ENCODE assay signal across 3 cellular contexts in genomic region chr12:95634622-95635621, GRCh38.
A peak's percentile ranks its signal among the peaks of the same experiment; 100 is the strongest.
TF ChIP-seq lines count a peak whose summit lies in the region.

No MANE protein-coding gene starts in this region.

TF ChIP-seq in A549, 52 proteins besides CTCF, POLR2A, EP300 and RAD21 (continued from another document and continues in another):
- no peak for TF ChIP-seq USF2 (IDR thresholded peaks at IDR 0.05)
- no peak for TF ChIP-seq ZFP36 (IDR thresholded peaks at IDR 0.05; ENCODE audit: borderline replicate concordance, partially characterized antibody)
- TF ChIP-seq EHF (CRISPR knock-in tag; IDR thresholded peaks at IDR 0.05) = 0 out of 2 replicates have a peak, but pooled peaks have one; percentile 34
- no peak for TF ChIP-seq BHLHE40 (IDR thresholded peaks at IDR 0.05; ENCODE audit: low read depth, low read length)
- TF ChIP-seq KDM5A (IDR thresholded peaks at IDR 0.05) = no peak
- TF ChIP-seq RFX5 (IDR thresholded peaks at IDR 0.05) = no peak
- 0 out of 2 replicates have a peak, but pooled peaks have one; percentile 18 for TF ChIP-seq RARB (CRISPR knock-in tag; IDR thresholded peaks at IDR 0.05)
- TF ChIP-seq, protein P1, sequence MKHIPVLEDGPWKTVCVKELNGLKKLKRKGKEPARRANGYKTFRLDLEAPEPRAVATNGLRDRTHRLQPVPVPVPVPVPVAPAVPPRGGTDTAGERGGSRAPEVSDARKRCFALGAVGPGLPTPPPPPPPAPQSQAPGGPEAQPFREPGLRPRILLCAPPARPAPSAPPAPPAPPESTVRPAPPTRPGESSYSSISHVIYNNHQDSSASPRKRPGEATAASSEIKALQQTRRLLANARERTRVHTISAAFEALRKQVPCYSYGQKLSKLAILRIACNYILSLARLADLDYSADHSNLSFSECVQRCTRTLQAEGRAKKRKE (CRISPR knock-in tag; IDR thresholded peaks at IDR 0.05; ENCODE audit: low read depth) = no peak; the same call in 1 of the 2 replicates
- TF ChIP-seq CBX8 (IDR thresholded peaks at IDR 0.05) = no peak
- 0 out of 2 replicates have a peak, but pooled peaks have one; percentile 59 for TF ChIP-seq TP53 (CRISPR knock-in tag; IDR thresholded peaks at IDR 0.05)
- TF ChIP-seq RCOR1 (IDR thresholded peaks at IDR 0.05; ENCODE audit: low read depth, low read length) = no peak
- TF ChIP-seq, protein P2, sequence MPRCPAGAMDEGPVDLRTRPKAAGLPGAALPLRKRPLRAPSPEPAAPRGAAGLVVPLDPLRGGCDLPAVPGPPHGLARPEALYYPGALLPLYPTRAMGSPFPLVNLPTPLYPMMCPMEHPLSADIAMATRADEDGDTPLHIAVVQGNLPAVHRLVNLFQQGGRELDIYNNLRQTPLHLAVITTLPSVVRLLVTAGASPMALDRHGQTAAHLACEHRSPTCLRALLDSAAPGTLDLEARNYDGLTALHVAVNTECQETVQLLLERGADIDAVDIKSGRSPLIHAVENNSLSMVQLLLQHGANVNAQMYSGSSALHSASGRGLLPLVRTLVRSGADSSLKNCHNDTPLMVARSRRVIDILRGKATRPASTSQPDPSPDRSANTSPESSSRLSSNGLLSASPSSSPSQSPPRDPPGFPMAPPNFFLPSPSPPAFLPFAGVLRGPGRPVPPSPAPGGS (IDR thresholded peaks at IDR 0.05) = no peak
- TF ChIP-seq EHMT2 (IDR thresholded peaks at IDR 0.05; ENCODE audit: low read depth) = no peak
- TF ChIP-seq, protein P3, sequence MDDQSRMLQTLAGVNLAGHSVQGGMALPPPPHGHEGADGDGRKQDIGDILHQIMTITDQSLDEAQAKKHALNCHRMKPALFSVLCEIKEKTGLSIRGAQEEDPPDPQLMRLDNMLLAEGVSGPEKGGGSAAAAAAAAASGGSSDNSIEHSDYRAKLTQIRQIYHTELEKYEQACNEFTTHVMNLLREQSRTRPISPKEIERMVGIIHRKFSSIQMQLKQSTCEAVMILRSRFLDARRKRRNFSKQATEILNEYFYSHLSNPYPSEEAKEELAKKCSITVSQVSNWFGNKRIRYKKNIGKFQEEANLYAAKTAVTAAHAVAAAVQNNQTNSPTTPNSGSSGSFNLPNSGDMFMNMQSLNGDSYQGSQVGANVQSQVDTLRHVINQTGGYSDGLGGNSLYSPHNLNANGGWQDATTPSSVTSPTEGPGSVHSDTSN (IDR thresholded peaks at IDR 0.05) = no peak
- no peak; the same call in 1 of the 2 replicates for TF ChIP-seq ZSCAN20 (CRISPR knock-in tag; IDR thresholded peaks at IDR 0.05)
- no peak for TF ChIP-seq NPAS2 (CRISPR knock-in tag; IDR thresholded peaks at IDR 0.05; ENCODE audit: borderline replicate concordance)
- no peak for TF ChIP-seq FOSL2 (IDR thresholded peaks at IDR 0.05)
- TF ChIP-seq FOSL2 (CRISPR knock-in tag; IDR thresholded peaks at IDR 0.05) = peak; percentile 61
- peak; percentile 46; the same call in 1 of the 2 replicates for TF ChIP-seq GATA3 (IDR thresholded peaks at IDR 0.05; ENCODE audit: borderline replicate concordance)
- no peak for TF ChIP-seq CHD4 (IDR thresholded peaks at IDR 0.05; ENCODE audit: borderline replicate concordance)
- TF ChIP-seq MAFK (IDR thresholded peaks at IDR 0.05; ENCODE audit: partially characterized antibody) = no peak

TF ChIP-seq in HEK293, 187 proteins besides CTCF, POLR2A, EP300 and RAD21 (continued from another document):
- TF ChIP-seq ZBTB49 (tag by site-specific recombination; IDR thresholded peaks at IDR 0.05; ENCODE audit: low read depth) = no peak

TF ChIP-seq in GM23338, 12 proteins besides CTCF, POLR2A, EP300 and RAD21 (continued from another document):
- TF ChIP-seq, protein P4, sequence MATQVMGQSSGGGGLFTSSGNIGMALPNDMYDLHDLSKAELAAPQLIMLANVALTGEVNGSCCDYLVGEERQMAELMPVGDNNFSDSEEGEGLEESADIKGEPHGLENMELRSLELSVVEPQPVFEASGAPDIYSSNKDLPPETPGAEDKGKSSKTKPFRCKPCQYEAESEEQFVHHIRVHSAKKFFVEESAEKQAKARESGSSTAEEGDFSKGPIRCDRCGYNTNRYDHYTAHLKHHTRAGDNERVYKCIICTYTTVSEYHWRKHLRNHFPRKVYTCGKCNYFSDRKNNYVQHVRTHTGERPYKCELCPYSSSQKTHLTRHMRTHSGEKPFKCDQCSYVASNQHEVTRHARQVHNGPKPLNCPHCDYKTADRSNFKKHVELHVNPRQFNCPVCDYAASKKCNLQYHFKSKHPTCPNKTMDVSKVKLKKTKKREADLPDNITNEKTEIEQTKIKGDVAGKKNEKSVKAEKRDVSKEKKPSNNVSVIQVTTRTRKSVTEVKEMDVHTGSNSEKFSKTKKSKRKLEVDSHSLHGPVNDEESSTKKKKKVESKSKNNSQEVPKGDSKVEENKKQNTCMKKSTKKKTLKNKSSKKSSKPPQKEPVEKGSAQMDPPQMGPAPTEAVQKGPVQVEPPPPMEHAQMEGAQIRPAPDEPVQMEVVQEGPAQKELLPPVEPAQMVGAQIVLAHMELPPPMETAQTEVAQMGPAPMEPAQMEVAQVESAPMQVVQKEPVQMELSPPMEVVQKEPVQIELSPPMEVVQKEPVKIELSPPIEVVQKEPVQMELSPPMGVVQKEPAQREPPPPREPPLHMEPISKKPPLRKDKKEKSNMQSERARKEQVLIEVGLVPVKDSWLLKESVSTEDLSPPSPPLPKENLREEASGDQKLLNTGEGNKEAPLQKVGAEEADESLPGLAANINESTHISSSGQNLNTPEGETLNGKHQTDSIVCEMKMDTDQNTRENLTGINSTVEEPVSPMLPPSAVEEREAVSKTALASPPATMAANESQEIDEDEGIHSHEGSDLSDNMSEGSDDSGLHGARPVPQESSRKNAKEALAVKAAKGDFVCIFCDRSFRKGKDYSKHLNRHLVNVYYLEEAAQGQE (IDR thresholded peaks at IDR 0.05; ENCODE audit: unreplicated experiment) = no peak
- no peak for TF ChIP-seq NANOG (IDR thresholded peaks at IDR 0.05; ENCODE audit: borderline replicate concordance)
- TF ChIP-seq POLR2AphosphoS5 (IDR thresholded peaks at IDR 0.05; ENCODE audit: low read depth) = no peak
- TF ChIP-seq STAT1 (IDR thresholded peaks at IDR 0.05; ENCODE audit: unreplicated experiment) = no peak
- no peak for TF ChIP-seq EZH2phosphoT487 (IDR thresholded peaks at IDR 0.05; ENCODE audit: unreplicated experiment)
- no peak for TF ChIP-seq ZNF462 (CRISPR knock-in tag; IDR thresholded peaks at IDR 0.05)
TF ChIP-seq in GM23338: peak in this region for 0.
